8 cellular contexts compared by ENCODE assay signal in genomic region chr19:572891-573825, GRCh38. TPM values are rescaled to one million over a fixed set of nuclear protein-coding genes. Genes with fewer than 3 reads are reported as not detected.
DNase-seq lines count a peak whose midpoint lies in the region; ATAC-seq and TF ChIP-seq lines count a peak whose summit lies in the region.

No MANE protein-coding gene starts in this region.

- H3K9me2 ChIP-seq in Loucy (replicated peaks; ENCODE audit: low read depth, low read length) (no peaks in the 10 kb centered on the region), hepatocyte (replicated peaks; ENCODE audit: insufficient read depth) (no peaks in the 10 kb centered on the region)

- peaks cover 27% of the 10 kb centered on the region for H3K4me1 ChIP-seq in Loucy (ENCODE audit: insufficient read depth, low read length, poor library complexity, severe bottlenecking)
- peaks cover 50 to 57% of the 10 kb centered on the region in 2 donors for H3K4me1 ChIP-seq in adrenal gland (replicated peaks in 1 of 2)
- peaks cover 31% of the 10 kb centered on the region for H3K4me1 ChIP-seq in hepatocyte (ENCODE audit: insufficient read depth)
- peaks cover 0 to 60% (median 55%) of the 10 kb centered on the region in 4 donors for H3K4me1 ChIP-seq in sigmoid colon

- H3K4me1 Mint-ChIP-seq in Calu3 (ENCODE audit: low read depth, unreplicated experiment): peaks cover 16% of the 10 kb centered on the region

- H3K27ac Mint-ChIP-seq in Calu3 (ENCODE audit: unreplicated experiment): peak overlapping the region; percentile 98

- TF ChIP-seq POLR2A in adrenal gland (IDR thresholded peaks at IDR 0.05): no peak
- no peak for TF ChIP-seq POLR2A in sigmoid colon (IDR thresholded peaks at IDR 0.05)

- peaks cover 54% of the 10 kb centered on the region for H4K20me1 ChIP-seq in Loucy (ENCODE audit: insufficient read depth, low read length, poor library complexity, severe bottlenecking)
- H4K20me1 ChIP-seq in hepatocyte (ENCODE audit: insufficient read depth, poor library complexity, severe bottlenecking): peaks cover 53% of the 10 kb centered on the region

- WGBS in adrenal gland, 4 donors: 0 to 1% (median 0%) methylated on average over 17 to 54 of the region's 54 CpGs
- WGBS in hepatocyte (ENCODE audit: low lambda C conversion rate, missing lambda C conversion rate): 2% methylated on average over 34 of the region's 54 CpGs
- 1% methylated on average over 54 of the region's 54 CpGs for WGBS in sigmoid colon, 2 donors

- peak overlapping the region; percentile 51 to 97 (median 94) for H3K27ac ChIP-seq in adrenal gland
- H3K27ac ChIP-seq in hepatocyte: peak overlapping the region; percentile 89
- H3K27ac ChIP-seq in sigmoid colon: peak overlapping the region; percentile 96 to 98 (median 97)

- peaks cover 11% of the 10 kb centered on the region for H3F3A ChIP-seq in Loucy (ENCODE audit: low read depth)

- TF ChIP-seq CTCF in Calu3 (IDR thresholded peaks at IDR 0.05; ENCODE audit: unreplicated experiment) (no peak), Loucy (conservative IDR thresholded peaks at IDR 0.05; ENCODE audit: low read length) (no peak), adrenal gland (IDR thresholded peaks at IDR 0.05) (peak in 2 of 6 experiments; percentile 8 to 20), hepatocyte (IDR thresholded peaks at IDR 0.05; ENCODE audit: poor library complexity) (no peak), sigmoid colon (IDR thresholded peaks at IDR 0.05) (no peak)

- intact Hi-C loops in Calu3 (cut with micrococcal nuclease; ENCODE audit: unreplicated experiment) (no loop called here), adrenal gland (cut with DNase I) (no loop called here), sigmoid colon (cut with DNase I) (loop anchor here (1.0 to 10.0 kb wide), 2 partner anchors 40 to 692 kb away; partner anchors contain the start of gene CIRBP)

- no peaks in the 10 kb centered on the region for H3K9me3 Mint-ChIP-seq in Calu3 (ENCODE audit: low read depth, unreplicated experiment)

- H3K27me3 ChIP-seq in Loucy (ENCODE audit: insufficient read depth, low read length, poor library complexity, severe bottlenecking) (peaks cover 6% of the 10 kb centered on the region), adrenal gland (no peaks in the 10 kb centered on the region), hepatocyte (no peaks in the 10 kb centered on the region), sigmoid colon (no peaks in the 10 kb centered on the region)

- peak overlapping the region; percentile 99 for H3K4me3 ChIP-seq in Loucy (ENCODE audit: low read length, poor library complexity, severe bottlenecking)
- H3K4me3 ChIP-seq in adrenal gland: peak overlapping the region; percentile 43 to 95 (median 86)
- H3K4me3 ChIP-seq in hepatocyte: peak overlapping the region; percentile 87
- H3K4me3 ChIP-seq in sigmoid colon: peak overlapping the region; percentile 98 to 100 (median 100)

- peak overlapping the region; percentile 70; the same call in 1 of the 2 replicates for H2AFZ ChIP-seq in Loucy (ENCODE audit: low read length)
- peak overlapping the region; percentile 32 for H2AFZ ChIP-seq in hepatocyte

- no peaks in the 10 kb centered on the region for H3K9me3 ChIP-seq in Loucy (ENCODE audit: insufficient read depth, low read depth, low read length)
- no peaks in the 10 kb centered on the region for H3K9me3 ChIP-seq in adrenal gland (replicated peaks in 1 of 3)
- H3K9me3 ChIP-seq in hepatocyte (ENCODE audit: low read depth): no peaks in the 10 kb centered on the region
- no peaks in the 10 kb centered on the region for H3K9me3 ChIP-seq in sigmoid colon

- CTCF ChIA-PET in Calu3 (lab: Charles Lee): interaction anchor here (0.6 kb wide), 1 partner anchor 1174 kb away, joined by 3 read pairs; no protein-coding TSS in a partner anchor

- H3K36me3 ChIP-seq in Loucy (ENCODE audit: insufficient read depth, low read length): peaks cover 2% of the 10 kb centered on the region; the same call in 1 of the 2 replicates
- no peaks in the 10 kb centered on the region for H3K36me3 ChIP-seq in adrenal gland (replicated peaks in 1 of 2)
- H3K36me3 ChIP-seq in hepatocyte (replicated peaks; ENCODE audit: insufficient read depth, low read depth): no peaks in the 10 kb centered on the region
- peaks cover 2 to 10% (median 5%) of the 10 kb centered on the region in 4 donors for H3K36me3 ChIP-seq in sigmoid colon

- ATAC-seq in GM19468 (IDR thresholded peaks at IDR 0.05; ENCODE audit: extremely low read depth, unreplicated experiment) (peak; percentile 8), HG02759 (IDR thresholded peaks at IDR 0.05; ENCODE audit: unreplicated experiment) (no peak), HG02763 (IDR thresholded peaks at IDR 0.05; ENCODE audit: unreplicated experiment) (no peak)

- H3K4me3 Mint-ChIP-seq in Calu3 (ENCODE audit: low read depth, unreplicated experiment): peak overlapping the region; percentile 96

- DNase-seq in Calu3 (peak; percentile 39), adrenal gland (peak; percentile 64 to 80 (median 74)), hepatocyte (ENCODE audit: low spot score) (peak; percentile 70), sigmoid colon (peak; percentile 82)

- no TSS peak for BruUV-seq in Calu3 (replicated peaks; lab: Mats Ljungman, UMichigan)

- peak overlapping the region; percentile 81 for H3K4me2 ChIP-seq in Loucy (ENCODE audit: low read depth, low read length, poor library complexity, severe bottlenecking)
- H3K4me2 ChIP-seq in hepatocyte: peak overlapping the region; percentile 99

- peak overlapping the region; percentile 100 for H3K9ac ChIP-seq in Loucy (ENCODE audit: low read depth, low read length, poor library complexity, severe bottlenecking)

- H3K27me3 Mint-ChIP-seq in Calu3 (ENCODE audit: unreplicated experiment): no peaks in the 10 kb centered on the region

- peaks cover 43% of the 10 kb centered on the region for H3K36me3 Mint-ChIP-seq in Calu3 (ENCODE audit: insufficient read depth, unreplicated experiment)

- TF ChIP-seq EP300 in sigmoid colon (IDR thresholded peaks at IDR 0.05): no peak

- H3K79me2 ChIP-seq in Loucy (ENCODE audit: insufficient read depth, low read length) (peaks cover 57% of the 10 kb centered on the region), hepatocyte (peaks cover 57% of the 10 kb centered on the region)

RNA-seq across cellular contexts. Expression of gene BSG, which starts 0.8 kb away (rescaled TPM):
- 354 and 394 TPM in 2 replicates for total RNA-seq in Calu3 (2022)
- 1,000 to 10,000 TPM in 1 of 8 donors, 100 to 1,000 TPM in 7; 705 to 1,372 (median 832) TPM for total RNA-seq in adrenal gland
- 1,000 to 10,000 TPM in 2 of 3 donors, 100 to 1,000 TPM in 1; 481 to 2,214 (median 1,591) TPM for polyA plus RNA-seq in adrenal gland
- total RNA-seq in hepatocyte: 509 and 545 TPM in 2 replicates
- polyA plus RNA-seq in hepatocyte: 1,282 and 1,292 TPM in 2 replicates
- total RNA-seq in sigmoid colon: 100 to 1,000 TPM; 423 to 500 (median 482) TPM
- 100 to 1,000 TPM; 218 to 715 (median 309) TPM for polyA plus RNA-seq in sigmoid colon

RNA-seq across cellular contexts. Expression of gene HCN2, which starts 16.5 kb away (rescaled TPM):
- 0.09 and 0.32 TPM in 2 replicates for total RNA-seq in Calu3 (2022)
- total RNA-seq in adrenal gland: 1 to 10 TPM in 7 of 8 donors, under 1 TPM in 1; 0.74 to 9.1 (median 7.6) TPM
- polyA plus RNA-seq in adrenal gland: 1 to 10 TPM in 2 of 3 donors, under 1 TPM in 1; 0.98 to 2.5 (median 1.1) TPM
- 0.30 and 0.44 TPM in 2 replicates for total RNA-seq in hepatocyte
- polyA plus RNA-seq in hepatocyte: 0.16 and 0.21 TPM in 2 replicates
- under 1 TPM in 3 of 4 donors, not detected in 1; 0.36 to 0.55 (median 0.54) TPM for total RNA-seq in sigmoid colon
- under 1 TPM in 2 of 3 donors, not detected in 1; 0.23 to 0.39 TPM for polyA plus RNA-seq in sigmoid colon

RNA-seq across cellular contexts. Expression of gene GZMM, which starts 29.3 kb away (rescaled TPM):
- total RNA-seq in Calu3 (2022) (0.42 TPM in 1 of 2 replicates, not detected in the other), adrenal gland (1 to 10 TPM in 2 of 8 donors, under 1 TPM in 4, not detected in 2; 0.35 to 2.4 (median 0.80) TPM), hepatocyte (not detected in 2 replicates), sigmoid colon (under 1 TPM in 1 of 4 donors, not detected in 3; 0.49 TPM)
- polyA plus RNA-seq in adrenal gland (1 to 10 TPM in 2 of 3 donors, not detected in 1; 1.3 to 1.9 TPM), hepatocyte (not detected in 2 replicates), sigmoid colon (10 to 100 TPM in 1 of 3 donors, not detected in 2; 11.2 TPM)

RNA-seq across cellular contexts. Expression of gene CDC34, which starts 41.6 kb away (rescaled TPM):
- total RNA-seq in Calu3 (2022) (46.1 and 50.6 TPM in 2 replicates), adrenal gland (10 to 100 TPM; 42.4 to 74.6 (median 59.6) TPM), hepatocyte (89.9 and 105 TPM in 2 replicates), sigmoid colon (100 to 1,000 TPM in 2 of 4 donors, 10 to 100 TPM in 2; 74.9 to 152 (median 95.1) TPM)
- polyA plus RNA-seq in adrenal gland (100 to 1,000 TPM in 2 of 3 donors, 10 to 100 TPM in 1; 22.2 to 151 (median 124) TPM), hepatocyte (196 and 197 TPM in 2 replicates), sigmoid colon (100 to 1,000 TPM in 1 of 3 donors, 10 to 100 TPM in 2; 79.2 to 110 (median 96.7) TPM)
